Comparison of ENCODE assay signal across 12 cellular contexts in the genomic region with DNA sequence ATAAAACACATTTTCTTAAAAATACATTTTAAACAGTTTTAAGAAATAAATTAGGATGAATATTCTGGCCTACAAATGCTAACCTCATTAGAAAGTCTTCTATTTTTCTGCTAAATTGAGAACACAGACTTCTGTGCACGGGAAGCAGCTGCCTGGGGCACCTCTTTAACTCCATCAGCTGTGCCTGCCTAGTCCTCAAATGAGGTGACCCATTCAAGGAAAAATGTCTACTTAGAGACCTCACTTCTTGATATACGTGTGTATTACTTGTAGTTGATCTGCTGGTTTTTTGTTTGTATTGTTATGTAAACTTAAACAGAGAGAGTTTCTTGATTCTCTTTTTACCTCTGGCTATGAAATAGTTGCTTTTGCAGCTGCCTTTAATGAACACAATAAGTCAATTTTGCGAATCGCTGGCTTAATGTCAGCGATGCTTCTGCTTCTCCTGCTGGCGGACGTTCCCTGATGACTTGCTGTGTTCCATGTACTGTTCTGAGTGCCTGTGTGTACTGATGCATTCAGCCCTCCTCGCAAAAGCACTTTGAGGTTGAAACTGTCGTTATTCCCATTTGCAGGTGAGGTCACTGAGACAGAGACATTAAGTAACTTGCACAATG.
DNase-seq lines count a peak whose midpoint lies in the region; ATAC-seq and TF ChIP-seq lines count a peak whose summit lies in the region.
"Had no signal": no experiment of that assay in that cellular context is flagged by ENCODE, and none has a peak within 500 bp of the region (broad histone marks: within the 10 kb centered on the region; RNA-seq: fewer than 3 reads in every experiment).

No MANE protein-coding gene starts in this region.

- DNase-seq in HFFc6, result no peak
- DNase-seq in SK-N-DZ (ENCODE audit: low spot score), result peak; percentile 50
- DNase-seq in right cardiac atrium, result peak in 1 of 3 donors; percentile 60
- peak; percentile 91 for DNase-seq in superior temporal gyrus (ENCODE audit: extremely low spot score)
- DNase-seq in H7, result no peak
- DNase-seq: activated CD4-positive, alpha-beta T cell treated with anti-CD3 and anti-CD28 coated beads for 1 hour; activated naive CD4-positive, alpha-beta T cell; effector CD8-positive, alpha-beta T cell; NCI-H1436 treated with DMSO at 0.1 percent for 48 hours; SIG-M5 had no signal

- ATAC-seq in right cardiac atrium (peak in 1 of 2 donors; percentile 16), GM19351 (IDR thresholded peaks at IDR 0.05; ENCODE audit: unreplicated experiment) (no peak), GM18858 (IDR thresholded peaks at IDR 0.05; ENCODE audit: unreplicated experiment) (no peak)

- peaks cover 17% of the 10 kb centered on the region for H3K4me1 Mint-ChIP-seq in HFFc6 (ENCODE audit: low read depth)

- peaks cover 22% of the 10 kb centered on the region for H3K36me3 Mint-ChIP-seq in HFFc6 (ENCODE audit: low read depth)

- intact Hi-C loops in right cardiac atrium (cut with DNase I), result no loop called here

- H3K4me3 Mint-ChIP-seq in HFFc6, result peak overlapping the region; percentile 45

- no peak for TF ChIP-seq CTCF in HFFc6 (IDR thresholded peaks at IDR 0.05)

- H3K9me3 Mint-ChIP-seq in HFFc6, result no peaks in the 10 kb centered on the region

- H3K4me1 ChIP-seq in right cardiac atrium (ENCODE audit: control insufficient read depth, insufficient read depth, low read length), result no peaks in the 10 kb centered on the region

- 60% methylated on average over 9 of the region's 9 CpGs for WGBS in right cardiac atrium

- H3K4me3 ChIP-seq in right cardiac atrium (ENCODE audit: low read length), result no peak overlapping the region
- H3K4me3 ChIP-seq in H7 (ENCODE audit: insufficient read depth, low read depth, low read length), result no peak overlapping the region

- peak overlapping the region; percentile 58 for H3K27ac ChIP-seq in right cardiac atrium (ENCODE audit: low read length)

- H3K27ac Mint-ChIP-seq in HFFc6, result peak overlapping the region; percentile 43; the same call in 1 of the 2 replicates

- H3K27me3 Mint-ChIP-seq in HFFc6 (ENCODE audit: insufficient read depth), result no peaks in the 10 kb centered on the region

- no peaks in the 10 kb centered on the region for H3K27me3 ChIP-seq in right cardiac atrium (ENCODE audit: control insufficient read depth, insufficient read depth)
- no peaks in the 10 kb centered on the region for H3K27me3 ChIP-seq in H7 (ENCODE audit: control insufficient read depth, insufficient read depth, low read length)

- H3K36me3 ChIP-seq in H7 (replicated peaks; ENCODE audit: control insufficient read depth, insufficient read depth, low read length), result no peaks in the 10 kb centered on the region

- H3K9me3 ChIP-seq in right cardiac atrium (ENCODE audit: control insufficient read depth, low read length), result no peaks in the 10 kb centered on the region

Comparison
In these comparisons a context has a peak if more than half of its experiments do, and no peak if none do; other contexts are left out.
1. DNase-seq: peak in SK-N-DZ (single experiment) and superior temporal gyrus (single experiment); none in HFFc6 (single experiment) and H7 (single experiment).